1 cellular context compared by ENCODE assay signal in the genomic region with DNA sequence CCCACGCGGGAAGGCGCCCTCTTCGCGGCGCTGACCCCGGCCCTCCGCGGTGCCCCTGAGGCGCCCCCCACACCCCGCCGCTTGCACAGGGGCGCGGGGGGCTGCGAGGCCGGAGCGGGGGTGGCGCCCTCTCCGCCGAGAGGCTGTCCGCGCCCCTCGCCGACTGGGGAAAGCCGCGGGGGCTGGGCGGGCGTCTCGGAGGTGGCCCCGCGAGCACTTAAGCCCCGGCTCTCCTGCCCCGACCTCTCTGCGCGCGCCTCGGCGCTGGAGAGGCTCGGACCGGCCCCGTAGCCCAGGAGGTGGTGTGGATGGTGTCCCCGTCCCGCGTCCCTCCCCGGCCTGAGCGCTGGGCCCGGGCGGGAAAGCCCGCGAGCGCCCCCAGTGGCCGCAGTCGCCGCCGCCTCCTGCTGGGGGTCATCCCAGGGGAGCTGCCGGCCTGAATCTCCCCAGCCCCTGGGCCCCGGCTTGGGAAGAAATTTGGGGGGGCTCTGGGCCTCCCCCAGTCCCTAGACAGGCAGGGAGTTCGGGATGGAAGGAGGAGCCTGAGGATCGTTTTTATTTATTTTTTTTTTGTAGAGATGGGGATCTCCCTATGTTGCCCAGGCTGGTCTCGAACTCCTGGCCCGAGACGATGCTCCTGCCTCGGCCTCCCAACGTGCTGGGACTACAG.
TF ChIP-seq lines count a peak whose summit lies in the region.

No MANE protein-coding gene starts in this region.

TF ChIP-seq in K562, 482 proteins besides CTCF, POLR2A, EP300 and RAD21 (continued from another document and continues in another):
- TF ChIP-seq, protein P1, sequence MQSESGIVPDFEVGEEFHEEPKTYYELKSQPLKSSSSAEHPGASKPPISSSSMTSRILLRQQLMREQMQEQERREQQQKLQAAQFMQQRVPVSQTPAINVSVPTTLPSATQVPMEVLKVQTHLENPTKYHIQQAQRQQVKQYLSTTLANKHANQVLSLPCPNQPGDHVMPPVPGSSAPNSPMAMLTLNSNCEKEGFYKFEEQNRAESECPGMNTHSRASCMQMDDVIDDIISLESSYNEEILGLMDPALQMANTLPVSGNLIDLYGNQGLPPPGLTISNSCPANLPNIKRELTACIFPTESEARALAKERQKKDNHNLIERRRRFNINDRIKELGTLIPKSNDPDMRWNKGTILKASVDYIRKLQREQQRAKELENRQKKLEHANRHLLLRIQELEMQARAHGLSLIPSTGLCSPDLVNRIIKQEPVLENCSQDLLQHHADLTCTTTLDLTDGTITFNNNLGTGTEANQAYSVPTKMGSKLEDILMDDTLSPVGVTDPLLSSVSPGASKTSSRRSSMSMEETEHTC (IDR thresholded peaks at IDR 0.05) = no peak
- no peak for TF ChIP-seq SRSF9 (IDR thresholded peaks at IDR 0.05; ENCODE audit: borderline replicate concordance, low read depth, low read length)
- no peak for TF ChIP-seq GABPB1 (CRISPR knock-in tag; IDR thresholded peaks at IDR 0.05)
- no peak for TF ChIP-seq NEUROD1 (IDR thresholded peaks at IDR 0.05; ENCODE audit: borderline replicate concordance, low read depth, low read length, partially characterized antibody)
- no peak for TF ChIP-seq MBD2 (IDR thresholded peaks at IDR 0.05; ENCODE audit: borderline replicate concordance, low read depth)
- no peak for TF ChIP-seq ZNF23 (CRISPR knock-in tag; IDR thresholded peaks at IDR 0.05)
- peak; percentile 66; the same call in 1 of the 2 replicates for TF ChIP-seq CBX1 (IDR thresholded peaks at IDR 0.05; ENCODE audit: low read depth)
- TF ChIP-seq, protein P2, sequence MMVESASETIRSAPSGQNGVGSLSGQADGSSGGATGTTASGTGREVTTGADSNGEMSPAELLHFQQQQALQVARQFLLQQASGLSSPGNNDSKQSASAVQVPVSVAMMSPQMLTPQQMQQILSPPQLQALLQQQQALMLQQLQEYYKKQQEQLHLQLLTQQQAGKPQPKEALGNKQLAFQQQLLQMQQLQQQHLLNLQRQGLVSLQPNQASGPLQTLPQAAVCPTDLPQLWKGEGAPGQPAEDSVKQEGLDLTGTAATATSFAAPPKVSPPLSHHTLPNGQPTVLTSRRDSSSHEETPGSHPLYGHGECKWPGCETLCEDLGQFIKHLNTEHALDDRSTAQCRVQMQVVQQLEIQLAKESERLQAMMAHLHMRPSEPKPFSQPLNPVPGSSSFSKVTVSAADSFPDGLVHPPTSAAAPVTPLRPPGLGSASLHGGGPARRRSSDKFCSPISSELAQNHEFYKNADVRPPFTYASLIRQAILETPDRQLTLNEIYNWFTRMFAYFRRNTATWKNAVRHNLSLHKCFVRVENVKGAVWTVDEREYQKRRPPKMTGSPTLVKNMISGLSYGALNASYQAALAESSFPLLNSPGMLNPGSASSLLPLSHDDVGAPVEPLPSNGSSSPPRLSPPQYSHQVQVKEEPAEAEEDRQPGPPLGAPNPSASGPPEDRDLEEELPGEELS (CRISPR knock-in tag; IDR thresholded peaks at IDR 0.05; ENCODE audit: borderline replicate concordance) = no peak
- TF ChIP-seq RBFOX2 (IDR thresholded peaks at IDR 0.05; ENCODE audit: low read depth, low read length) = peak; percentile 85
- no peak for TF ChIP-seq TCF7L2 (IDR thresholded peaks at IDR 0.05; ENCODE audit: low read depth, low read length)
- TF ChIP-seq MXI1 (IDR thresholded peaks at IDR 0.05; ENCODE audit: low read depth, low read length) = no peak
- peak; percentile 86; the same call in 1 of the 2 replicates for TF ChIP-seq BCOR (IDR thresholded peaks at IDR 0.05)
- no peak for TF ChIP-seq SMARCA4 (IDR thresholded peaks at IDR 0.05)
- no peak for TF ChIP-seq PTTG1 (tag; IDR thresholded peaks at IDR 0.05; ENCODE audit: low read depth)
- TF ChIP-seq KLF1 (tag; IDR thresholded peaks at IDR 0.05) = no peak
- no peak for TF ChIP-seq ZNF124 (CRISPR knock-in tag; IDR thresholded peaks at IDR 0.05)
- TF ChIP-seq, protein P3, sequence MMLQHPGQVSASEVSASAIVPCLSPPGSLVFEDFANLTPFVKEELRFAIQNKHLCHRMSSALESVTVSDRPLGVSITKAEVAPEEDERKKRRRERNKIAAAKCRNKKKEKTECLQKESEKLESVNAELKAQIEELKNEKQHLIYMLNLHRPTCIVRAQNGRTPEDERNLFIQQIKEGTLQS (IDR thresholded peaks at IDR 0.05) = no peak
- TF ChIP-seq, protein P3 (CRISPR knock-in tag; conservative IDR thresholded peaks at IDR 0.05) = no peak
- no peak for TF ChIP-seq NR4A1 (CRISPR knock-in tag; IDR thresholded peaks at IDR 0.05)
- TF ChIP-seq NR4A1 (tag; IDR thresholded peaks at IDR 0.05) = 0 out of 2 replicates have a peak, but pooled peaks have one; percentile 19
- no peak for TF ChIP-seq SLC30A9 (CRISPR knock-in tag; IDR thresholded peaks at IDR 0.05)
- TF ChIP-seq, protein P4, sequence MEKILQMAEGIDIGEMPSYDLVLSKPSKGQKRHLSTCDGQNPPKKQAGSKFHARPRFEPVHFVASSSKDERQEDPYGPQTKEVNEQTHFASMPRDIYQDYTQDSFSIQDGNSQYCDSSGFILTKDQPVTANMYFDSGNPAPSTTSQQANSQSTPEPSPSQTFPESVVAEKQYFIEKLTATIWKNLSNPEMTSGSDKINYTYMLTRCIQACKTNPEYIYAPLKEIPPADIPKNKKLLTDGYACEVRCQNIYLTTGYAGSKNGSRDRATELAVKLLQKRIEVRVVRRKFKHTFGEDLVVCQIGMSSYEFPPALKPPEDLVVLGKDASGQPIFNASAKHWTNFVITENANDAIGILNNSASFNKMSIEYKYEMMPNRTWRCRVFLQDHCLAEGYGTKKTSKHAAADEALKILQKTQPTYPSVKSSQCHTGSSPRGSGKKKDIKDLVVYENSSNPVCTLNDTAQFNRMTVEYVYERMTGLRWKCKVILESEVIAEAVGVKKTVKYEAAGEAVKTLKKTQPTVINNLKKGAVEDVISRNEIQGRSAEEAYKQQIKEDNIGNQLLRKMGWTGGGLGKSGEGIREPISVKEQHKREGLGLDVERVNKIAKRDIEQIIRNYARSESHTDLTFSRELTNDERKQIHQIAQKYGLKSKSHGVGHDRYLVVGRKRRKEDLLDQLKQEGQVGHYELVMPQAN (IDR thresholded peaks at IDR 0.05; ENCODE audit: borderline replicate concordance) = no peak
- TF ChIP-seq, protein P5, sequence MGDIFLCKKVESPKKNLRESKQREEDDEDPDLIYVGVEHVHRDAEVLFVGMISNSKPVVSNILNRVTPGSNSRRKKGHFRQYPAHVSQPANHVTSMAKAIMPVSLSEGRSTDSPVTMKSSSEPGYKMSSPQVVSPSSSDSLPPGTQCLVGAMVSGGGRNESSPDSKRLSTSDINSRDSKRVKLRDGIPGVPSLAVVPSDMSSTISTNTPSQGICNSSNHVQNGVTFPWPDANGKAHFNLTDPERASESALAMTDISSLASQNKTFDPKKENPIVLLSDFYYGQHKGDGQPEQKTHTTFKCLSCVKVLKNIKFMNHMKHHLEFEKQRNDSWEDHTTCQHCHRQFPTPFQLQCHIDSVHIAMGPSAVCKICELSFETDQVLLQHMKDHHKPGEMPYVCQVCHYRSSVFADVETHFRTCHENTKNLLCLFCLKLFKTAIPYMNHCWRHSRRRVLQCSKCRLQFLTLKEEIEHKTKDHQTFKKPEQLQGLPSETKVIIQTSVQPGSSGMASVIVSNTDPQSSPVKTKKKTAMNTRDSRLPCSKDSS (IDR thresholded peaks at IDR 0.05; ENCODE audit: low read depth, partially characterized antibody) = no peak
- no peak for TF ChIP-seq SMAD1 (IDR thresholded peaks at IDR 0.05; ENCODE audit: low read depth, low read length, partially characterized antibody)
- TF ChIP-seq, protein P6, sequence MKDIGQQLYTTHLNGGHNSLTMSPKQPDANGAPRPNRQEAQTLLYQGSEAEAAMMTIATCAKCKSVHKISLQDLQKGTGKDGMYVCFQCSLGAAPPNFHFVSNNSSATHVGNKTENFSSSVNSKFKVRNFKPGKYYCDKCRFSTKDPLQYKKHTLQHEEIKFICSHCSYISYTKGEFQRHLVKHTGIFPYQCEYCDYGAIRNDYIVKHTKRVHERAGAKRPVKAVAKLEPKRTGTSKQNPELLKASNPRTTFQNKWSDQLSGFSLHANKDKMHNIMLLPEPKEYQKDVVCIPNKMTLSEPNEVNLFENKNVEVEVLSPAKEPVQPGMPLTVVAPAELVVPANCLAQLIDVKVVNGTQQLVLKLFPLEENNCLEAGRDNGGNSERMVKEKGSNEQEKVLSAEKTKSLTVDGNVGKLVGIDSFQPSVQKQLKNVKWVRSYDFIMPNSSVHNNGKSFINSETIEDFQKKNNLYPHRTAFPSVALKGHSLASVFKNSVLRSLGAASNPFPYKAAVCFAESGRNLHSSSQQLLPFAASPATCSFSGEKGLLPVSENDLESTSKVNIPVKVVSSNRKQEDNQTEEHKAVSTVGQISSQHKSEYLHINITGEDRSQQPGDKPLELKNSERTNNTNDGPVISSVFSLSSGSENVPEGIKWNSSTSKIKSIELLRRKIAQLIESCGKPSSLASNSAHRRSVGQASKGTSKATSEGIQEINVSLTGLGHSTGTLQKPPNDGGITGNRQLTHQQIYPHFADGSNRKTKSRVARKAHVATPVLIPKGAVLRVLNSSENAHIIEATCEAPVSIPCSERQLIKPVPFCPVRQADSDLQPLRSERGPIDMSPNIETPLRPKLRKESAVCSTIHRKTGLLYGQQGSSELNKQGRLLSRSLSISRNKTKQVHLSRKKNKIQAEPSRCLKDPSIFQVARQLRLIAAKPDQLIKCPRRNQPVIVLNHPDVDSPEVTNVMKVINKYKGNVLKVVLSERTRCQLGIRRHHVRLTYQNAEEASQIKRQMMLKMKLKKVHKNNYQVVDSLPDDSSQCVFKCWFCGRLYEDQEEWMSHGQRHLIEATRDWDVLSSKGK (CRISPR knock-in tag; IDR thresholded peaks at IDR 0.05) = no peak
- TF ChIP-seq, protein P7, sequence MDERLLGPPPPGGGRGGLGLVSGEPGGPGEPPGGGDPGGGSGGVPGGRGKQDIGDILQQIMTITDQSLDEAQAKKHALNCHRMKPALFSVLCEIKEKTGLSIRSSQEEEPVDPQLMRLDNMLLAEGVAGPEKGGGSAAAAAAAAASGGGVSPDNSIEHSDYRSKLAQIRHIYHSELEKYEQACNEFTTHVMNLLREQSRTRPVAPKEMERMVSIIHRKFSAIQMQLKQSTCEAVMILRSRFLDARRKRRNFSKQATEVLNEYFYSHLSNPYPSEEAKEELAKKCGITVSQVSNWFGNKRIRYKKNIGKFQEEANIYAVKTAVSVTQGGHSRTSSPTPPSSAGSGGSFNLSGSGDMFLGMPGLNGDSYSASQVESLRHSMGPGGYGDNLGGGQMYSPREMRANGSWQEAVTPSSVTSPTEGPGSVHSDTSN (CRISPR knock-in tag; IDR thresholded peaks at IDR 0.05; ENCODE audit: low read depth) = no peak
- TF ChIP-seq, protein P7 (tag; conservative IDR thresholded peaks at IDR 0.05; ENCODE audit: low read depth) = no peak
- TF ChIP-seq POLR2AphosphoS5 (IDR thresholded peaks at IDR 0.05; ENCODE audit: control insufficient read depth, insufficient read depth, low read depth, low read length) = peak; percentile 51; the same call in 1 of the 2 replicates
- peak; percentile 2; the same call in 1 of the 2 replicates for TF ChIP-seq EP400 (IDR thresholded peaks at IDR 0.05)
- no peak for TF ChIP-seq SIX5 (IDR thresholded peaks at IDR 0.05; ENCODE audit: borderline replicate concordance in 1 of 2, insufficient read depth in 1 of 2, low read depth in 1 of 2, low read length in 2 of 2)
- TF ChIP-seq ZNF12 (CRISPR knock-in tag; IDR thresholded peaks at IDR 0.05) = no peak
- TF ChIP-seq GATA2 (CRISPR knock-in tag; IDR thresholded peaks at IDR 0.05) = no peak
- TF ChIP-seq, protein P8, sequence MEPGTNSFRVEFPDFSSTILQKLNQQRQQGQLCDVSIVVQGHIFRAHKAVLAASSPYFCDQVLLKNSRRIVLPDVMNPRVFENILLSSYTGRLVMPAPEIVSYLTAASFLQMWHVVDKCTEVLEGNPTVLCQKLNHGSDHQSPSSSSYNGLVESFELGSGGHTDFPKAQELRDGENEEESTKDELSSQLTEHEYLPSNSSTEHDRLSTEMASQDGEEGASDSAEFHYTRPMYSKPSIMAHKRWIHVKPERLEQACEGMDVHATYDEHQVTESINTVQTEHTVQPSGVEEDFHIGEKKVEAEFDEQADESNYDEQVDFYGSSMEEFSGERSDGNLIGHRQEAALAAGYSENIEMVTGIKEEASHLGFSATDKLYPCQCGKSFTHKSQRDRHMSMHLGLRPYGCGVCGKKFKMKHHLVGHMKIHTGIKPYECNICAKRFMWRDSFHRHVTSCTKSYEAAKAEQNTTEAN (CRISPR knock-in tag; IDR thresholded peaks at IDR 0.05) = no peak
- TF ChIP-seq ZNF146 (CRISPR knock-in tag; IDR thresholded peaks at IDR 0.05; ENCODE audit: unreplicated experiment) = no peak
